In the genomic region with DNA sequence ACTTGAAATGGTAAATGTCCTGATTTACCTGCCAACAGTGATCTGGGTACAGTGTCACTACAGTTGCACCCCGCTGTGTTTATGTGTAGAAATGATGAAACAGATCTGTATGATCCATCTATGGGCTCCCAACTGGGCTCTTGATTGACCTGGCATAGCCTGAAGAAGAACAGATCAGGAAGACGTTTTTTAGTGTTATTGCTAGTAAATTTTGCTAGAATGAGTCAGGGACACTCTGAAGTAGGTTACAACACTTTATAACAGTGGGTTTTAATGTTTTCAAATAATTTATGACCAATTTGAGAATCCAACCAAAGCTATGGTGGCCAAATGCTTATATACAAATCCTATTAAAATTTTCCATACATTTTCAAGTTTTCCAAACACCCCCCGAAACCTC, we compare ENCODE assay signal across 1 cellular context.
TF ChIP-seq lines count a peak whose summit lies in the region.

No MANE protein-coding gene starts in this region.

TF ChIP-seq in IMR-90, 13 proteins besides CTCF, POLR2A, EP300 and RAD21 (continued from another document):
- TF ChIP-seq, protein P1, sequence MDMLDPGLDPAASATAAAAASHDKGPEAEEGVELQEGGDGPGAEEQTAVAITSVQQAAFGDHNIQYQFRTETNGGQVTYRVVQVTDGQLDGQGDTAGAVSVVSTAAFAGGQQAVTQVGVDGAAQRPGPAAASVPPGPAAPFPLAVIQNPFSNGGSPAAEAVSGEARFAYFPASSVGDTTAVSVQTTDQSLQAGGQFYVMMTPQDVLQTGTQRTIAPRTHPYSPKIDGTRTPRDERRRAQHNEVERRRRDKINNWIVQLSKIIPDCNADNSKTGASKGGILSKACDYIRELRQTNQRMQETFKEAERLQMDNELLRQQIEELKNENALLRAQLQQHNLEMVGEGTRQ (IDR thresholded peaks at IDR 0.05; ENCODE audit: low read depth, low read length), result no peak
